Comparison of ENCODE assay signal across 28 cellular contexts in the genomic region with DNA sequence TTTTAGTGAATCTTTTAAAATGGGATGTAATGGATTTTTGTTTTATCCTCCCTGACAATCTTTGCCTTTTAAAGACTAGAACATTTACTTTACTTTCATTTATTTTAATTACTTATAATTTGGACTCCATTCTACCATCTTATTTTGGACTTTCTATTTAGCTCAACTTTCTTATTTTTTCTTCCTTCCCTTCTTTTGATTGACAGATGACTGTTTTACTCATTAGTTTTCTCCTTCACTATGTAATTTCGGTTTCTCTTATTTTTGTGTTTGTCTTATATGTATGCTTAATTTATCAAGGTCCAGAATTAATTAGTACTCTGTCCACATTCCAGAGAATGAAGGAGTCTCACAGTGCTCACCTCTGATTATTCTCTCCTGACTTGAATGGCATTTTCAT.
"Had no signal": no experiment of that assay in that cellular context is flagged by ENCODE, and none has a peak within 500 bp of the region (broad histone marks: within the 10 kb centered on the region; RNA-seq: fewer than 3 reads in every experiment).

No MANE protein-coding gene starts in this region.

- DNase-seq: naive thymus-derived CD4-positive, alpha-beta T cell; natural killer cell; occipital lobe; ovary; psoas muscle; right cardiac atrium; right lobe of liver; spleen; stimulated activated CD4-positive, alpha-beta T cell treated with anti-CD3 and anti-CD28 coated beads, Interleukin-12 subunit alpha, Interleukin-12 subunit beta, amount 100 ng/mL, for 4 hours; stimulated activated CD4-positive, alpha-beta T cell treated with anti-CD3 and anti-CD28 coated beads, Interleukin-1b, Interleukin-23, amount 100 ng/mL, for 48 hours; stimulated activated CD4-positive, alpha-beta T cell treated with anti-CD3 and anti-CD28 coated beads, Interleukin-4, amount 100 ng/mL, for 1 hour; stimulated activated CD4-positive, alpha-beta T cell treated with anti-CD3 and anti-CD28 coated beads, Interleukin-4, amount 100 ng/mL, for 4 hours; stimulated activated CD8-positive, alpha-beta memory T cell treated with anti-CD3 and anti-CD28 coated beads, Interleukin-4, amount 100 ng/mL, for 48 hours; stimulated activated naive CD4-positive, alpha-beta T cell; stimulated activated naive CD8-positive, alpha-beta T cell treated with anti-CD3 and anti-CD28 coated beads, Interleukin-15, amount 100 ng/mL, for 72 hours; stimulated activated naive CD8-positive, alpha-beta T cell treated with anti-CD3 and anti-CD28 coated beads, Interleukin-15, Interleukin-2, amounts not matched to agents 100 U/mL and 50 U/mL, for 24 hours; substantia nigra; testis; tibial artery; transverse colon; upper lobe of right lung; uterus had no signal

- H3K36me3 ChIP-seq: neural progenitor cell, ovary, right lobe of liver, suprapubic skin, tibial artery, transverse colon, upper lobe of right lung, uterus had no signal

- H2AFZ ChIP-seq: neural progenitor cell, parathyroid adenoma had no signal

- H3K4me2 ChIP-seq: neural progenitor cell, smooth muscle cell had no signal

- H3K27ac ChIP-seq: neural progenitor cell, ovary, parathyroid adenoma, psoas muscle, right lobe of liver, skin epidermis, spleen, suprapubic skin, testis, tibial artery, transverse colon, upper lobe of right lung, uterus had no signal

- H3K4me3 ChIP-seq: neural progenitor cell, ovary, psoas muscle, right lobe of liver, skin epidermis, smooth muscle cell, spleen, suprapubic skin, testis, tibial artery, transverse colon, upper lobe of right lung, uterus had no signal

- H3K79me2 ChIP-seq: parathyroid adenoma had no signal

- H3K9me3 ChIP-seq: ovary, psoas muscle, right lobe of liver, suprapubic skin, testis, tibial artery, transverse colon, upper lobe of right lung, uterus had no signal

- H3K27me3 ChIP-seq: neural progenitor cell, ovary, right lobe of liver, spleen, testis, transverse colon, upper lobe of right lung, uterus had no signal

- ATAC-seq: naive thymus-derived CD4-positive, alpha-beta T cell; natural killer cell; psoas muscle; right cardiac atrium; right lobe of liver; stimulated activated memory B cell treated with anti-CD40 and anti-IgM and Interleukin-4, amounts not matched to agents 10 μg/mL and 1 μg/mL and 100 μg/mL, for 72 hours; stimulated activated naive CD8-positive, alpha-beta T cell treated with anti-CD3 and anti-CD28 coated beads, Interleukin-15, amount 100 ng/mL, for 72 hours; stimulated activated naive CD8-positive, alpha-beta T cell treated with anti-CD3 and anti-CD28 coated beads, Interleukin-15, Interleukin-2, amounts not matched to agents 100 U/mL and 50 U/mL, for 24 hours; upper lobe of right lung had no signal

- H3K9ac ChIP-seq: neural progenitor cell, parathyroid adenoma had no signal

- H3K4me1 ChIP-seq: neural progenitor cell, right lobe of liver, spleen, testis, tibial artery, transverse colon, upper lobe of right lung, uterus had no signal
